Comparison of ENCODE assay signal across 8 cellular contexts in the genomic region with DNA sequence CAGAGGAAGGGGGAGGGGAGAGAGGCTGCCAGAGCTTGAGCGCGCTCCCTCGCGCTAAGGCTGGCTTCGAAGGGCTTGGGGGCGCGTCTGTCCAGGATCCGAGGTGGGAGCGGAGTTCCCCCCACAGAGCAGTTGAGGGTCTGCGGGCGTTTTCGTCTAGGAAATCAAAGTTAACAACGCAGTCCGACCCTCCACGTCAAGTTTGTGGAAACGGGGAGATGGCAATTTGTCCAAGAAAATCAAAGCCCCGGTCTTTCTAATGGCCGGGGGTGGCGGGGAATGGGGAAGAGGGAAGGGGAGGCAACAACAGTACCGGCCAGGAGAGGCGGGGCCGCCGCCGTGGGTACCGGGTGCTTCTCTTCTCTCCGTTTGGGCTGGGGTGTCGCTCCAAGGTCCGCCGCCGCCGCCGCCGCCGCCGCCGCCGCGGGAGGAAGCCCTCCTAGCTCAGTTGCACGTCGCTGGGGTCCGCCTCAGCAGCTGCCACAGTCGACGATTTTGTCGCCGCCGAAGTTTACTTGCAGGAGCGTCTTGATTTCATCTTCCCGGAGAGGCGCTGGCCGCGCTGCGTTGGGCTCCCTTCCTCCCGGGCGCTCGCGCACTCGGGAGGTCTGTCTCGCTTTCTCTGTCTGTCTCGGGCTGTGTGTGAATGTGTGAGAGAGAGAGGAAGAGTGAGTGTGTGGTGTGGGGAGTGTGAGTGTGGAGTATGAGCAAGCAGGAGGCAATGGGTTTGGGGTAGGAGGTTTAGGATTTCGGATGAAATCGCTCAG.
A peak's percentile ranks its signal among the peaks of the same experiment; 100 is the strongest.
DNase-seq lines count a peak whose midpoint lies in the region; ATAC-seq and TF ChIP-seq lines count a peak whose summit lies in the region.

No MANE protein-coding gene starts in this region.

- H3K4me3 ChIP-seq in AG09309 (ENCODE audit: control insufficient read depth, low read depth, low read length): peak overlapping the region; percentile 28
- H3K4me3 ChIP-seq in HUES6 (ENCODE audit: low read depth, low read length): peak overlapping the region; percentile 64
- H3K4me3 ChIP-seq in coronary artery: peak overlapping the region; percentile 68
- peak overlapping the region; percentile 46 to 63 for H3K4me3 ChIP-seq in muscle layer of duodenum (ENCODE audit: low read depth in 1 of 2, low read length in 2 of 2)

- H3K9me3 ChIP-seq in HUES6 (ENCODE audit: control insufficient read depth, insufficient read depth, low read depth, low read length) (peaks cover 8% of the 10 kb centered on the region; the same call in 1 of the 2 replicates), muscle layer of duodenum (ENCODE audit: control insufficient read depth in 1 of 2, low read length in 2 of 2) (no peaks in the 10 kb centered on the region)

- H3K4me1 ChIP-seq in HUES6 (ENCODE audit: control insufficient read depth, insufficient read depth, low read length) (peaks cover 22% of the 10 kb centered on the region), muscle layer of duodenum (ENCODE audit: control insufficient read depth in 1 of 2, insufficient read depth in 2 of 2, low read length in 2 of 2) (peaks cover 0 to 22% of the 10 kb centered on the region in 2 donors)

- no peak for TF ChIP-seq CTCF in AG09309 (IDR thresholded peaks at IDR 0.05; ENCODE audit: control insufficient read depth, insufficient read depth, low read depth, low read length, missing control alignments)
- TF ChIP-seq CTCF in coronary artery (IDR thresholded peaks at IDR 0.05): no peak

- H3K9ac ChIP-seq in HUES6 (ENCODE audit: low read length): peak overlapping the region; percentile 32

- H3K36me3 ChIP-seq in HUES6 (ENCODE audit: control insufficient read depth, insufficient read depth, low read length) (no peaks in the 10 kb centered on the region), muscle layer of duodenum (ENCODE audit: control insufficient read depth in 1 of 2, insufficient read depth in 2 of 2, low read length in 2 of 2) (no peaks in the 10 kb centered on the region)

- H3K27ac ChIP-seq in HUES6 (ENCODE audit: low read depth, low read length) (no peak overlapping the region), coronary artery (no peak overlapping the region), muscle layer of duodenum (ENCODE audit: low read length) (no peak overlapping the region)

- ATAC-seq in GM21515 (IDR thresholded peaks at IDR 0.05; ENCODE audit: unreplicated experiment) (no peak), GM18519 (IDR thresholded peaks at IDR 0.05; ENCODE audit: low FRiP score, unreplicated experiment) (no peak)

- DNase-seq in AG09309 (ENCODE audit: low read depth): no peak
- DNase-seq in coronary artery (ENCODE audit: low spot score): no peak
- DNase-seq in stimulated activated naive CD4-positive, alpha-beta T cell treated with Interleukin-2 at 50 U/mL for 16 hours (lab: John Stamatoyannopoulos, UW): no peak
- no peak for DNase-seq in hippocampal formation (lab: John Stamatoyannopoulos, UW)

- H3K27me3 ChIP-seq in HUES6 (ENCODE audit: control insufficient read depth, insufficient read depth, low read length) (peaks cover 91% of the 10 kb centered on the region), muscle layer of duodenum (ENCODE audit: low read depth, low read length) (peaks cover 11% of the 10 kb centered on the region)
